ENCODE assay signal across 21 cellular contexts in genomic region chr11:13857828-13858227, GRCh38.
"Had no signal": no experiment of that assay in that cellular context is flagged by ENCODE, and none has a peak within 500 bp of the region (broad histone marks: within the 10 kb centered on the region; RNA-seq: fewer than 3 reads in every experiment).

No MANE protein-coding gene starts in this region.

- H3K27ac Mint-ChIP-seq: immature natural killer cell; natural killer cell; stimulated activated naive B cell treated with anti-CD40 and anti-IgM and Interleukin-4, amounts not matched to agents 10 μg/mL and 1 μg/mL and 100 μg/mL, for 72 hours; stimulated activated naive CD8-positive, alpha-beta T cell treated with anti-CD3 and anti-CD28 coated beads, Interleukin-15, Interleukin-2, amounts not matched to agents 100 ng/mL and 50 ng/mL, for 24 hours had no signal

- H3K27ac ChIP-seq: dorsolateral prefrontal cortex, lower lobe of right lung, neutrophil, pancreas, right lobe of liver, thoracic aorta, tibial nerve, upper lobe of left lung, uterus had no signal

- H3K4me3 ChIP-seq: dorsolateral prefrontal cortex, lower lobe of right lung, pancreas, right lobe of liver, thoracic aorta, tibial nerve, upper lobe of left lung, uterus had no signal

- H3K9me3 Mint-ChIP-seq: natural killer cell, neural crest cell had no signal

- H3K4me1 Mint-ChIP-seq: immature natural killer cell, natural killer cell, neural crest cell had no signal

- H3K4me3 Mint-ChIP-seq: natural killer cell; neural crest cell; stimulated activated naive B cell treated with anti-CD40 and anti-IgM and Interleukin-4, amounts not matched to agents 10 μg/mL and 1 μg/mL and 100 μg/mL, for 72 hours; stimulated activated naive CD8-positive, alpha-beta T cell treated with anti-CD3 and anti-CD28 coated beads, Interleukin-15, Interleukin-2, amounts not matched to agents 100 ng/mL and 50 ng/mL, for 24 hours had no signal

- ATAC-seq: left ventricle myocardium superior; lower lobe of right lung; natural killer cell; pancreas; right lobe of liver; stimulated activated naive B cell treated with anti-CD40 and anti-IgM and Interleukin-4, amounts not matched to agents 10 μg/mL and 1 μg/mL and 100 μg/mL, for 72 hours had no signal

- H3K27me3 Mint-ChIP-seq: stimulated activated naive B cell treated with anti-CD40 and anti-IgM and Interleukin-4, amounts not matched to agents 10 μg/mL and 1 μg/mL and 100 μg/mL, for 72 hours; stimulated activated naive CD8-positive, alpha-beta T cell treated with anti-CD3 and anti-CD28 coated beads, Interleukin-15, Interleukin-2, amounts not matched to agents 100 ng/mL and 50 ng/mL, for 24 hours had no signal

- H3K9me3 ChIP-seq: lower lobe of right lung, neutrophil, pancreas, right lobe of liver, thoracic aorta, tibial nerve, upper lobe of left lung, uterus had no signal

- H3K27me3 ChIP-seq: neutrophil, pancreas, right lobe of liver, tibial nerve, upper lobe of left lung, uterus had no signal

- H3K36me3 ChIP-seq: lower lobe of right lung, neutrophil, pancreas, right lobe of liver, thoracic aorta, tibial nerve, upper lobe of left lung, uterus had no signal

- H3K36me3 Mint-ChIP-seq: immature natural killer cell, natural killer cell had no signal

- DNase-seq: dorsolateral prefrontal cortex; effector CD4-positive, alpha-beta T cell; hypothalamus; immature natural killer cell; kidney glomerular epithelial cell; left ventricle myocardium superior; lower lobe of right lung; natural killer cell; pancreas; right lobe of liver; small intestine; stimulated activated CD4-positive, alpha-beta T cell treated with anti-CD3 and anti-CD28 coated beads, Interleukin-15, amount 100 ng/mL, for 24 hours; stimulated activated CD4-positive, alpha-beta T cell treated with anti-CD3 and anti-CD28 coated beads, Interleukin-2, amount 100 ng/mL, for 48 hours; stimulated activated naive B cell treated with anti-CD40 and anti-IgM and Interleukin-4, amounts not matched to agents 10 μg/mL and 1 μg/mL and 100 μg/mL, for 72 hours; uterus had no signal
